8 cellular contexts compared by ENCODE assay signal in the genomic region with DNA sequence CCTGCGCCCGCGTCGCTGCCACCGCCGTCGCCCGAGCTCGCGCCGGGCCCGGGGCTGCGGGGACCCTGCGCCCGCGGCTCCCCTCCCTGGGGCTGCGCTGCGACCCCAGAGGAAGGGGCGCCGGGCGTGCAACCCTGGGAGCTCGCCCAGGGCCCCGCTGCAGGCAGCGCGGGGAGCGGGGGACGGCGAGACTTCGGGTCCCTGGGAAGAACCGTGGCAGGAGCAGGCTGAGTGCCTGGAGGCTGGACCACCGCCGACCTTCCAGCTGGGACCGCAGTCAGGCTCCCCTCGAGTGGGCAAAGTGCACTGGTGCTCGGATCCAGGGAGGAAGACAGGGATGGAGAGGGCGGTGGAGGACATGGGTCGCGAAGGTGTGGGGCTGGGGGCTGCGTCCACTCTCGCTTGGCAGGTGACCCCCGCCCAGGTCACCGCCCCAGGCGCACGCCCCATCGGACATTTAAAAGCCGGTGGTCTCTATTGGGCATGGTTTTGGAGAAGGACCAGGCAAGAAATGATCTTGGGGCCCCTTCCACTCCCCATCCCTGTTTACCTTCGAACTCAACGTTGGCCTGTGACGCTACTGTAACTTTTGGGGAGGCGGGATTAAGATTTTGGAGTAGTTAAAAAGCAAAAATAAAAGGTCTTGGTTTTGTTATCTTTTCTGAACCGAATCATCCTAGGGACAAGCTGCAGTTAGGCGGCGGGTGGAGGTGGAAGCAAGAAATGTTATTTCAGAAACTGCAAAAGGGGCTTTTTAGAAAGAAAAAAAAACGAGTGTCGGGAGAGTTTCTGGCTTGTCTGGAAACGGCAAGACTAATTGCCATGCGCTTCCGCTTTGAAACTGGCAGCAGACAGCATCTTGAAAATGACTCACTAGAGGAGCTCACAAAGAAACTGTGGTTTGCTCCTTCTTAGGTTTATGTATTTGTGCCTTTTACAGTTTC. TPM values are rescaled to one million over a fixed set of nuclear protein-coding genes. Genes with fewer than 3 reads are reported as not detected.
DNase-seq lines count a peak whose midpoint lies in the region; ATAC-seq and TF ChIP-seq lines count a peak whose summit lies in the region.

No MANE protein-coding gene starts in this region.

- H3K27ac ChIP-seq in IMR-90 (ENCODE audit: insufficient read depth, low read length): peak overlapping the region; percentile 92

- peaks cover 19% of the 10 kb centered on the region for H3K4me1 ChIP-seq in ES-I3 (ENCODE audit: insufficient read depth, low read length)
- H3K4me1 ChIP-seq in IMR-90 (ENCODE audit: control insufficient read depth, insufficient read depth, low read length): peaks cover 5% of the 10 kb centered on the region

- peak overlapping the region; percentile 96 for H2AK9ac ChIP-seq in IMR-90 (replicated peaks; ENCODE audit: low read depth, low read length, poor library complexity)

- peak overlapping the region; percentile 57 for H2BK120ac ChIP-seq in IMR-90 (ENCODE audit: low read depth, low read length)

- H3K9me3 Mint-ChIP-seq in MCF 10A (ENCODE audit: unreplicated experiment): no peaks in the 10 kb centered on the region

- H2BK5ac ChIP-seq in IMR-90 (ENCODE audit: low read depth, low read length, poor library complexity, severe bottlenecking): peak overlapping the region; percentile 96

- H3K4me3 Mint-ChIP-seq in MCF 10A (ENCODE audit: unreplicated experiment): peak overlapping the region; percentile 95

- H2BK15ac ChIP-seq in IMR-90 (ENCODE audit: low read depth, low read length): peak overlapping the region; percentile 36; the same call in 2 of the 3 replicates

- peak overlapping the region; percentile 92 for H3K4ac ChIP-seq in IMR-90 (ENCODE audit: low read depth, low read length)

- peaks cover 7% of the 10 kb centered on the region for H3K9me1 ChIP-seq in IMR-90 (ENCODE audit: insufficient read depth, low read length)

- H3K9ac ChIP-seq in ES-I3 (ENCODE audit: low read depth, low read length): peak overlapping the region; percentile 95
- peak overlapping the region; percentile 93 for H3K9ac ChIP-seq in IMR-90 (ENCODE audit: low read depth, low read length)

- peak overlapping the region; percentile 88 for H3K56ac ChIP-seq in IMR-90 (ENCODE audit: extremely low read depth, insufficient read depth, low read length)

- H3K23ac ChIP-seq in IMR-90 (ENCODE audit: low read depth, low read length): peak overlapping the region; percentile 46

- H4K20me1 ChIP-seq in IMR-90 (ENCODE audit: insufficient read depth, low read length): peaks cover 14% of the 10 kb centered on the region; the same call in 1 of the 2 replicates

- CTCF ChIA-PET in IMR-90 (lab: Yijun Ruan, JAX) (interaction anchor here (1.4 kb wide), 1 partner anchor 20 kb away, joined by 4 read pairs; no protein-coding TSS in a partner anchor), MCF 10A (lab: Yijun Ruan, JAX) (interaction anchor here (0.6 to 0.8 kb wide), 2 partner anchors 21 to 1784 kb away, joined by 3 to 4 read pairs; no protein-coding TSS in a partner anchor)

- POLR2A ChIA-PET in IMR-90 (lab: Charles Lee; ENCODE audit: unreplicated experiment) (no interaction called here), MCF 10A (lab: Yijun Ruan, JAX) (interaction anchor here (0.7 to 7.4 kb wide), 16 partner anchors 10 to 250 kb away, joined by 3 to 187 read pairs (median 4); a partner anchor contains a TSS)

- peaks cover 0 to 19% of the 10 kb centered on the region in 2 experiments; a peak in 2 of 4 replicates for H3K79me1 ChIP-seq in IMR-90 (ENCODE audit: low read depth in 1 of 2, low read length in 2 of 2)

- H2BK20ac ChIP-seq in IMR-90 (ENCODE audit: low read depth, low read length): no peak overlapping the region

- H4K8ac ChIP-seq in IMR-90 (ENCODE audit: low read depth in 2 of 2, low read length in 2 of 2): peak overlapping the region; percentile 25 to 41

- H3K9me3 ChIP-seq in ES-I3 (ENCODE audit: control insufficient read depth, insufficient read depth, low read length): no peaks in the 10 kb centered on the region
- no peaks in the 10 kb centered on the region for H3K9me3 ChIP-seq in IMR-90 (ENCODE audit: control insufficient read depth, insufficient read depth, low read length)

- H2AK5ac ChIP-seq in IMR-90 (ENCODE audit: low read depth, low read length): peak overlapping the region; percentile 94

- TF ChIP-seq RAD21 in IMR-90 (IDR thresholded peaks at IDR 0.05; ENCODE audit: low read length): no peak

- H3K4me3 ChIP-seq in IMR-90 (ENCODE audit: insufficient read depth, low read depth, low read length): peak overlapping the region; percentile 97

- H3K4me1 Mint-ChIP-seq in MCF 10A (ENCODE audit: insufficient read depth, unreplicated experiment): peaks cover 13% of the 10 kb centered on the region

- peak overlapping the region; percentile 90 for H4K91ac ChIP-seq in IMR-90 (ENCODE audit: insufficient read depth, low read depth, low read length)

- H3K36me3 Mint-ChIP-seq in MCF 10A (ENCODE audit: insufficient read depth, unreplicated experiment): peaks cover 1% of the 10 kb centered on the region

- peak overlapping the region; percentile 83 for H4K5ac ChIP-seq in IMR-90 (ENCODE audit: low read depth, low read length)

- intact Hi-C loops in IMR-90 (cut with micrococcal nuclease): loop anchor here (5.0 kb wide), 1 partner anchor 158 kb away; a partner anchor contains a TSS
- intact Hi-C loops in MCF 10A (cut with micrococcal nuclease): loop anchor here (5.0 kb wide), 1 partner anchor 133 kb away; no protein-coding TSS in a partner anchor

- peak overlapping the region; percentile 90 for H3K18ac ChIP-seq in IMR-90 (ENCODE audit: low read depth, low read length)

- ATAC-seq in GM21717 (IDR thresholded peaks at IDR 0.05; ENCODE audit: unreplicated experiment) (peak; percentile 70), IMR-90 (ENCODE audit: low read depth) (peak; percentile 8)

- in situ Hi-C loops in IMR-90 (cut with MboI; ENCODE audit: low sequenced_read_pairs): no loop called here

- dilution Hi-C loops in IMR-90 (cut with HindIII; ENCODE audit: low sequenced_read_pairs, unreplicated experiment): no loop called here

- BruUV-seq in IMR-90 (replicated peaks; lab: Mats Ljungman, UMichigan) (no TSS peak), MCF 10A (replicated peaks; lab: Mats Ljungman, UMichigan) (no TSS peak)

- peak; percentile 75 for TF ChIP-seq POLR2A in IMR-90 (IDR thresholded peaks at IDR 0.05; ENCODE audit: low read depth, low read length)

- H3K27me3 ChIP-seq in IMR-90 (ENCODE audit: control insufficient read depth, insufficient read depth, low read length): no peaks in the 10 kb centered on the region

- H3K27ac Mint-ChIP-seq in MCF 10A (ENCODE audit: low read depth, unreplicated experiment): peak overlapping the region; percentile 98

- TF ChIP-seq CTCF in IMR-90 (conservative IDR thresholded peaks at IDR 0.05; ENCODE audit: low read depth, low read length) (no peak), MCF 10A (IDR thresholded peaks at IDR 0.05; ENCODE audit: unreplicated experiment) (no peak)

- peak overlapping the region; percentile 66 for H3K4me2 ChIP-seq in IMR-90 (ENCODE audit: low read depth, low read length)

- no peaks in the 10 kb centered on the region for H3K27me3 Mint-ChIP-seq in MCF 10A (ENCODE audit: insufficient read depth, unreplicated experiment)

- H2AFZ ChIP-seq in IMR-90 (replicated peaks; ENCODE audit: low read length, poor library complexity): peak overlapping the region; percentile 85

- WGBS in IMR-90 (ENCODE audit: extremely low coverage in 2 of 2, insufficient read length in 1 of 2), 2 experiments: 0% methylated on average over 21 of the region's 58 CpGs; no CpG with 5 or more reads in 1 of the 2 experiments

- H3K36me3 ChIP-seq in ES-I3 (ENCODE audit: insufficient read depth, low read length) (no peaks in the 10 kb centered on the region), IMR-90 (ENCODE audit: control insufficient read depth, insufficient read depth, low read length) (no peaks in the 10 kb centered on the region)

- DNase-seq in IMR-90: peak; percentile 91
- peak; percentile 60 for DNase-seq in UCSD-AML1 (lab: John Stamatoyannopoulos, UW; ENCODE audit: unreplicated experiment)
- peak; percentile 85 for DNase-seq in MCF 10A (ENCODE audit: unreplicated experiment)
- peak; percentile 41 for DNase-seq in iPS-NIHi7 (ENCODE audit: extremely low spot score)
- peak; percentile 60 for DNase-seq in stimulated activated CD4-positive, alpha-beta T cell treated with anti-CD3 and anti-CD28 coated beads, Interleukin-12 subunit alpha, Interleukin-12 subunit beta, amount 100 ng/mL, for 4 hours
- no peak for DNase-seq in NCI-H128 (lab: John Stamatoyannopoulos, UW; ENCODE audit: unreplicated experiment)

- H3K14ac ChIP-seq in IMR-90 (replicated peaks; ENCODE audit: low read depth, low read length): peak overlapping the region; percentile 40

TF ChIP-seq in IMR-90, 13 proteins besides CTCF, POLR2A, EP300 and RAD21:
- TF ChIP-seq, protein P1, sequence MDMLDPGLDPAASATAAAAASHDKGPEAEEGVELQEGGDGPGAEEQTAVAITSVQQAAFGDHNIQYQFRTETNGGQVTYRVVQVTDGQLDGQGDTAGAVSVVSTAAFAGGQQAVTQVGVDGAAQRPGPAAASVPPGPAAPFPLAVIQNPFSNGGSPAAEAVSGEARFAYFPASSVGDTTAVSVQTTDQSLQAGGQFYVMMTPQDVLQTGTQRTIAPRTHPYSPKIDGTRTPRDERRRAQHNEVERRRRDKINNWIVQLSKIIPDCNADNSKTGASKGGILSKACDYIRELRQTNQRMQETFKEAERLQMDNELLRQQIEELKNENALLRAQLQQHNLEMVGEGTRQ (IDR thresholded peaks at IDR 0.05; ENCODE audit: low read depth, low read length): no peak
- TF ChIP-seq NFE2L2 (IDR thresholded peaks at IDR 0.05; ENCODE audit: low read depth, low read length) (no peak), CHD1 (IDR thresholded peaks at IDR 0.05; ENCODE audit: low read depth, low read length) (peak; percentile 64; the same call in 1 of the 2 replicates), FOS (IDR thresholded peaks at IDR 0.05; ENCODE audit: low read depth, low read length) (peak; percentile 48), RCOR1 (IDR thresholded peaks at IDR 0.05; ENCODE audit: insufficient replicate concordance, low read length) (no peak), MXI1 (IDR thresholded peaks at IDR 0.05; ENCODE audit: borderline replicate concordance, low read depth, low read length) (peak; percentile 31; the same call in 1 of the 2 replicates)

RNA-seq across cellular contexts. Expression of a gene that starts 1.0 kb away (rescaled TPM):
- total RNA-seq in IMR-90 (2012; rRNA removed) (14.5 and 20.0 TPM in 2 replicates), MCF 10A (2022) (50.1 and 53.2 TPM in 2 replicates)
- polyA plus RNA-seq in IMR-90 (2012; rRNA removed): 27.5 and 35.7 TPM in 2 replicates
- polyA plus RNA-seq in IMR-90 (2012; cell fraction: cytosol; rRNA removed): 10.7 and 23.4 TPM in 2 replicates
- 9.2 and 14.8 TPM in 2 replicates for polyA plus RNA-seq in IMR-90 (2012; cell fraction: nucleus; rRNA removed; ENCODE audit: low replicate concordance)
